Comparison of ENCODE assay signal across 2 cellular contexts in the genomic region with DNA sequence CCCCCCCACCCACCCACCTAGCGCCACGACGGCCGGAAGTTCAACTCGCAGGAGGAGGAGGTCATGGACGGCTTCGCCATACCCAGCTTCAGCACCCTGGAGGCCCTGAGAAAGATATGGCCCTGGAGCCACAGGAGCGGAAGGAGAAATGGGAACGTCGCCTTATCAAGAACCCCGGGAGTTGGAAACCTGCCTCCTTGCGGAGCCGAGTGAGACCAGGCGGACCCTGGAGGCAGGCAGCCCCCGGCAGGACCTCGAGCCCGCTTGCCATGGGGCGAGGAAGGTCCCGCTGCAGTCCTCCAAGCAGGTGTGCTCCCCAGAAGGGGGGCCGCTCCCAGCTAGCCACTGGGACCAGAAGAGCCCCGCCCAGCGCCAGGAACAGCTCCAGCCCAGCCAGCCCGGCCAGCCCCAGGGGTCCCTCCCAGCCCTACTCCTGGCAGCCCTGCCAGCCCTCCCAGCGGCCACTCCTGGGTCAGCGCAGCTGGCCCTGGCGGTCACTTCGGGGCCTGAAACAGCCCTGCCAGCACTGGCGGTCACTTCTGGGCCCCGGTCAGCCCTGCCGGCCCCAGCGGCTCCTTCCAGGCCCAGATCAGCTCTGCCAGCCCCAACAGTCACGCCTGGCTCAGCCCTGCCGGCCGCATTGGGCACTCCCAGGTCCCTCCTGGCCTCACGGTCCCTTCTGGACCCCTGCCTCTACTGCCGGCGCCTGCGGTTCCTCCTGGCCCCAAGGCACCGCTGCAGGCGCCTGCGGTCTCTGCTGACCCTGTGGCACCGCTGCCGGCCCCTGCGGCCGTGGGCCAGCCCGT.
TF ChIP-seq lines count a peak whose summit lies in the region.

No MANE protein-coding gene starts in this region.

TF ChIP-seq in SK-N-SH, 30 proteins besides CTCF, POLR2A, EP300 and RAD21 (continued from another document):
- TF ChIP-seq, protein P1, sequence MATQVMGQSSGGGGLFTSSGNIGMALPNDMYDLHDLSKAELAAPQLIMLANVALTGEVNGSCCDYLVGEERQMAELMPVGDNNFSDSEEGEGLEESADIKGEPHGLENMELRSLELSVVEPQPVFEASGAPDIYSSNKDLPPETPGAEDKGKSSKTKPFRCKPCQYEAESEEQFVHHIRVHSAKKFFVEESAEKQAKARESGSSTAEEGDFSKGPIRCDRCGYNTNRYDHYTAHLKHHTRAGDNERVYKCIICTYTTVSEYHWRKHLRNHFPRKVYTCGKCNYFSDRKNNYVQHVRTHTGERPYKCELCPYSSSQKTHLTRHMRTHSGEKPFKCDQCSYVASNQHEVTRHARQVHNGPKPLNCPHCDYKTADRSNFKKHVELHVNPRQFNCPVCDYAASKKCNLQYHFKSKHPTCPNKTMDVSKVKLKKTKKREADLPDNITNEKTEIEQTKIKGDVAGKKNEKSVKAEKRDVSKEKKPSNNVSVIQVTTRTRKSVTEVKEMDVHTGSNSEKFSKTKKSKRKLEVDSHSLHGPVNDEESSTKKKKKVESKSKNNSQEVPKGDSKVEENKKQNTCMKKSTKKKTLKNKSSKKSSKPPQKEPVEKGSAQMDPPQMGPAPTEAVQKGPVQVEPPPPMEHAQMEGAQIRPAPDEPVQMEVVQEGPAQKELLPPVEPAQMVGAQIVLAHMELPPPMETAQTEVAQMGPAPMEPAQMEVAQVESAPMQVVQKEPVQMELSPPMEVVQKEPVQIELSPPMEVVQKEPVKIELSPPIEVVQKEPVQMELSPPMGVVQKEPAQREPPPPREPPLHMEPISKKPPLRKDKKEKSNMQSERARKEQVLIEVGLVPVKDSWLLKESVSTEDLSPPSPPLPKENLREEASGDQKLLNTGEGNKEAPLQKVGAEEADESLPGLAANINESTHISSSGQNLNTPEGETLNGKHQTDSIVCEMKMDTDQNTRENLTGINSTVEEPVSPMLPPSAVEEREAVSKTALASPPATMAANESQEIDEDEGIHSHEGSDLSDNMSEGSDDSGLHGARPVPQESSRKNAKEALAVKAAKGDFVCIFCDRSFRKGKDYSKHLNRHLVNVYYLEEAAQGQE (IDR thresholded peaks at IDR 0.05; ENCODE audit: low read depth, low read length): no peak
- TF ChIP-seq GABPA (IDR thresholded peaks at IDR 0.05; ENCODE audit: low read depth) (no peak), FOSL2 (IDR thresholded peaks at IDR 0.05; ENCODE audit: borderline replicate concordance, low read depth) (no peak), RFX5 (IDR thresholded peaks at IDR 0.05; ENCODE audit: low read length) (no peak), MEF2A (IDR thresholded peaks at IDR 0.05; ENCODE audit: borderline replicate concordance, low read depth) (no peak), YY1 (IDR thresholded peaks at IDR 0.05; ENCODE audit: low read depth) (no peak)
- TF ChIP-seq, protein P2, sequence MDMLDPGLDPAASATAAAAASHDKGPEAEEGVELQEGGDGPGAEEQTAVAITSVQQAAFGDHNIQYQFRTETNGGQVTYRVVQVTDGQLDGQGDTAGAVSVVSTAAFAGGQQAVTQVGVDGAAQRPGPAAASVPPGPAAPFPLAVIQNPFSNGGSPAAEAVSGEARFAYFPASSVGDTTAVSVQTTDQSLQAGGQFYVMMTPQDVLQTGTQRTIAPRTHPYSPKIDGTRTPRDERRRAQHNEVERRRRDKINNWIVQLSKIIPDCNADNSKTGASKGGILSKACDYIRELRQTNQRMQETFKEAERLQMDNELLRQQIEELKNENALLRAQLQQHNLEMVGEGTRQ (IDR thresholded peaks at IDR 0.05; ENCODE audit: borderline replicate concordance, low read depth, low read length): no peak

TF ChIP-seq in SK-N-SH treated with all-trans-retinoic acid at 6 μM for 48 hours, 23 proteins besides CTCF, POLR2A, EP300 and RAD21 (continued from another document):
- TF ChIP-seq, protein P3, sequence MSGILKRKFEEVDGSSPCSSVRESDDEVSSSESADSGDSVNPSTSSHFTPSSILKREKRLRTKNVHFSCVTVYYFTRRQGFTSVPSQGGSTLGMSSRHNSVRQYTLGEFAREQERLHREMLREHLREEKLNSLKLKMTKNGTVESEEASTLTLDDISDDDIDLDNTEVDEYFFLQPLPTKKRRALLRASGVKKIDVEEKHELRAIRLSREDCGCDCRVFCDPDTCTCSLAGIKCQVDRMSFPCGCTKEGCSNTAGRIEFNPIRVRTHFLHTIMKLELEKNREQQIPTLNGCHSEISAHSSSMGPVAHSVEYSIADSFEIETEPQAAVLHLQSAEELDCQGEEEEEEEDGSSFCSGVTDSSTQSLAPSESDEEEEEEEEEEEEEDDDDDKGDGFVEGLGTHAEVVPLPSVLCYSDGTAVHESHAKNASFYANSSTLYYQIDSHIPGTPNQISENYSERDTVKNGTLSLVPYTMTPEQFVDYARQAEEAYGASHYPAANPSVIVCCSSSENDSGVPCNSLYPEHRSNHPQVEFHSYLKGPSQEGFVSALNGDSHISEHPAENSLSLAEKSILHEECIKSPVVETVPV (CRISPR knock-in tag; IDR thresholded peaks at IDR 0.05): no peak
- TF ChIP-seq, protein P4, sequence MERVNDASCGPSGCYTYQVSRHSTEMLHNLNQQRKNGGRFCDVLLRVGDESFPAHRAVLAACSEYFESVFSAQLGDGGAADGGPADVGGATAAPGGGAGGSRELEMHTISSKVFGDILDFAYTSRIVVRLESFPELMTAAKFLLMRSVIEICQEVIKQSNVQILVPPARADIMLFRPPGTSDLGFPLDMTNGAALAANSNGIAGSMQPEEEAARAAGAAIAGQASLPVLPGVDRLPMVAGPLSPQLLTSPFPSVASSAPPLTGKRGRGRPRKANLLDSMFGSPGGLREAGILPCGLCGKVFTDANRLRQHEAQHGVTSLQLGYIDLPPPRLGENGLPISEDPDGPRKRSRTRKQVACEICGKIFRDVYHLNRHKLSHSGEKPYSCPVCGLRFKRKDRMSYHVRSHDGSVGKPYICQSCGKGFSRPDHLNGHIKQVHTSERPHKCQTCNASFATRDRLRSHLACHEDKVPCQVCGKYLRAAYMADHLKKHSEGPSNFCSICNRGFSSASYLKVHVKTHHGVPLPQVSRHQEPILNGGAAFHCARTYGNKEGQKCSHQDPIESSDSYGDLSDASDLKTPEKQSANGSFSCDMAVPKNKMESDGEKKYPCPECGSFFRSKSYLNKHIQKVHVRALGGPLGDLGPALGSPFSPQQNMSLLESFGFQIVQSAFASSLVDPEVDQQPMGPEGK (CRISPR knock-in tag; IDR thresholded peaks at IDR 0.05; ENCODE audit: borderline replicate concordance): no peak
- no peak for TF ChIP-seq OSR1 (CRISPR knock-in tag; IDR thresholded peaks at IDR 0.05)
- no peak for TF ChIP-seq ZC3H10 (CRISPR knock-in tag; IDR thresholded peaks at IDR 0.05)
